ENCODE assay signal across 13 cellular contexts in genomic region chr2:172021074-172021931, GRCh38. TPM values are rescaled to one million over a fixed set of nuclear protein-coding genes. Genes with fewer than 3 reads are reported as not detected.
DNase-seq lines count a peak whose midpoint lies in the region; ATAC-seq, FAIRE-seq and TF ChIP-seq lines count a peak whose summit lies in the region.
"Had no signal": no experiment of that assay in that cellular context is flagged by ENCODE, and none has a peak within 500 bp of the region (broad histone marks: within the 10 kb centered on the region; RNA-seq: fewer than 3 reads in every experiment).

No MANE protein-coding gene starts in this region.

- H4K20me1 ChIP-seq in GM23338 (replicated peaks; ENCODE audit: insufficient read depth), result no peaks in the 10 kb centered on the region

- 35 to 40% methylated on average over 5 to 8 of the region's 8 CpGs for WGBS in transverse colon (ENCODE audit: low coverage in 1 of 2), 2 donors

- H3K4me2 ChIP-seq in GM23338, result peak overlapping the region; percentile 46; the same call in 1 of the 2 replicates

- no peaks in the 10 kb centered on the region for H3F3A ChIP-seq in GM23338 (replicated peaks; ENCODE audit: low read depth)

- peak overlapping the region; percentile 75 for H3K27ac Mint-ChIP-seq in GM23338
- no peak overlapping the region for H3K27ac Mint-ChIP-seq in activated naive CD8-positive, alpha-beta T cell treated with anti-CD3 and anti-CD28 coated beads, Interleukin-2, amount 50 U/mL, for 24 hours
- H3K27ac Mint-ChIP-seq: activated naive CD4-positive, alpha-beta T cell treated with anti-CD3 and anti-CD28 coated beads, Interleukin-2, amount 50 U/mL, for 72 hours; natural killer cell had no signal

- TF ChIP-seq EP300 in transverse colon (IDR thresholded peaks at IDR 0.05; ENCODE audit: low read depth), result no peak

- no peaks in the 10 kb centered on the region for H3K36me3 Mint-ChIP-seq in GM23338 (ENCODE audit: low read depth)
- peaks cover 5% of the 10 kb centered on the region for H3K36me3 Mint-ChIP-seq in activated naive CD8-positive, alpha-beta T cell treated with anti-CD3 and anti-CD28 coated beads, Interleukin-2, amount 50 U/mL, for 24 hours (ENCODE audit: low read depth)
- H3K36me3 Mint-ChIP-seq: activated naive CD4-positive, alpha-beta T cell treated with anti-CD3 and anti-CD28 coated beads, Interleukin-2, amount 50 U/mL, for 72 hours; natural killer cell had no signal

- no peaks in the 10 kb centered on the region for H3K9me2 ChIP-seq in GM23338 (ENCODE audit: insufficient read depth)

- no peak overlapping the region for H3K27ac ChIP-seq in GM23338 (ENCODE audit: low read depth)
- H3K27ac ChIP-seq in SJCRH30, result no peak overlapping the region; the same call in 1 of the 2 replicates
- H3K27ac ChIP-seq in iPS-20b (ENCODE audit: low read length), result no peak overlapping the region
- H3K27ac ChIP-seq in transverse colon, result no peak overlapping the region
- H3K27ac ChIP-seq: stomach had no signal

- H2AFZ ChIP-seq in GM23338, result no peak overlapping the region

- peak overlapping the region; percentile 62; the same call in 1 of the 2 replicates for H3K9ac ChIP-seq in iPS-20b (ENCODE audit: low read depth, low read length)

- peak; percentile 39 for DNase-seq in GM23338 (ENCODE audit: low spot score)
- DNase-seq in SJCRH30, result peak; percentile 48 to 64
- DNase-seq in activated naive CD8-positive, alpha-beta T cell treated with anti-CD3 and anti-CD28 coated beads, Interleukin-2, amount 50 U/mL, for 24 hours, result no peak
- DNase-seq in transverse colon, result no peak
- no peak for DNase-seq in AG08395 (ENCODE audit: low spot score)
- DNase-seq in T1000 (lab: John Stamatoyannopoulos, UW), result no peak
- DNase-seq: hippocampal formation; natural killer cell; stimulated activated CD4-positive, alpha-beta T cell treated with anti-CD3 and anti-CD28 coated beads, Interleukin-1b, Interleukin-23, amount 100 ng/mL, for 48 hours; stomach had no signal

- peak overlapping the region; percentile 14; the same call in 2 of the 3 replicates for H3K4me3 Mint-ChIP-seq in GM23338
- no peak overlapping the region for H3K4me3 Mint-ChIP-seq in activated naive CD8-positive, alpha-beta T cell treated with anti-CD3 and anti-CD28 coated beads, Interleukin-2, amount 50 U/mL, for 24 hours
- H3K4me3 Mint-ChIP-seq: natural killer cell had no signal

- no peaks in the 10 kb centered on the region for H3K9me3 Mint-ChIP-seq in GM23338
- no peaks in the 10 kb centered on the region for H3K9me3 Mint-ChIP-seq in activated naive CD8-positive, alpha-beta T cell treated with anti-CD3 and anti-CD28 coated beads, Interleukin-2, amount 50 U/mL, for 24 hours
- H3K9me3 Mint-ChIP-seq: activated naive CD4-positive, alpha-beta T cell treated with anti-CD3 and anti-CD28 coated beads, Interleukin-2, amount 50 U/mL, for 72 hours; natural killer cell had no signal

- intact Hi-C loops in transverse colon (cut with DNase I; ENCODE audit: low total_unique reads), result no loop called here

- H3K4me3 ChIP-seq in GM23338 (0 out of 2 replicates have a peak overlapping the region, but pooled peaks have one; percentile 5), SJCRH30 (peak overlapping the region; percentile 38), iPS-20b (ENCODE audit: low read length) (peak overlapping the region; percentile 8; the same call in 1 of the 2 replicates), transverse colon (no peak overlapping the region)
- H3K4me3 ChIP-seq: stomach had no signal

- H3K9me3 ChIP-seq in SJCRH30 (replicated peaks), result no peaks in the 10 kb centered on the region; the same call in 1 of the 2 replicates
- H3K9me3 ChIP-seq in iPS-20b (ENCODE audit: insufficient read depth, low read depth, low read length), result no peaks in the 10 kb centered on the region
- no peaks in the 10 kb centered on the region for H3K9me3 ChIP-seq in transverse colon
- H3K9me3 ChIP-seq: stomach had no signal

- peaks cover 14% of the 10 kb centered on the region; the same call in 1 of the 2 replicates for H3K4me1 ChIP-seq in GM23338 (ENCODE audit: insufficient read depth)
- H3K4me1 ChIP-seq in SJCRH30, result peaks cover 15% of the 10 kb centered on the region
- H3K4me1 ChIP-seq in iPS-20b (ENCODE audit: insufficient read depth, low read length), result peaks cover 10% of the 10 kb centered on the region; the same call in 1 of the 2 replicates
- H3K4me1 ChIP-seq in transverse colon, result peaks cover 0 to 13% (median 5%) of the 10 kb centered on the region in 4 donors

- H3K36me3 ChIP-seq in GM23338 (ENCODE audit: insufficient read depth) (no peaks in the 10 kb centered on the region), SJCRH30 (no peaks in the 10 kb centered on the region), iPS-20b (ENCODE audit: insufficient read depth, low read depth, low read length) (no peaks in the 10 kb centered on the region), transverse colon (no peaks in the 10 kb centered on the region)
- H3K36me3 ChIP-seq: stomach had no signal

- H3K27me3 Mint-ChIP-seq in GM23338 (ENCODE audit: insufficient read depth, low read depth, poor library complexity), result peaks cover 3% of the 10 kb centered on the region
- H3K27me3 Mint-ChIP-seq in activated naive CD8-positive, alpha-beta T cell treated with anti-CD3 and anti-CD28 coated beads, Interleukin-2, amount 50 U/mL, for 24 hours, result no peaks in the 10 kb centered on the region

- peaks cover 14% of the 10 kb centered on the region for H3K4me1 Mint-ChIP-seq in GM23338
- no peaks in the 10 kb centered on the region for H3K4me1 Mint-ChIP-seq in activated naive CD8-positive, alpha-beta T cell treated with anti-CD3 and anti-CD28 coated beads, Interleukin-2, amount 50 U/mL, for 24 hours

- peak; percentile 92 for FAIRE-seq in A204.1 (lab: Jason Lieb, UNC)

- ATAC-seq in GM23338, result peak; percentile 98
- no peak for ATAC-seq in activated naive CD8-positive, alpha-beta T cell treated with anti-CD3 and anti-CD28 coated beads, Interleukin-2, amount 50 U/mL, for 24 hours
- ATAC-seq: activated naive CD4-positive, alpha-beta T cell treated with anti-CD3 and anti-CD28 coated beads, Interleukin-2, amount 50 U/mL, for 72 hours; natural killer cell had no signal

- no peak for TF ChIP-seq POLR2A in transverse colon (IDR thresholded peaks at IDR 0.05)

- no peaks in the 10 kb centered on the region for H3K27me3 ChIP-seq in GM23338 (ENCODE audit: insufficient read depth)
- H3K27me3 ChIP-seq in SJCRH30, result no peaks in the 10 kb centered on the region
- H3K27me3 ChIP-seq in iPS-20b (ENCODE audit: insufficient read depth, low read length), result no peaks in the 10 kb centered on the region
- H3K27me3 ChIP-seq in transverse colon, result no peaks in the 10 kb centered on the region
- H3K27me3 ChIP-seq: stomach had no signal

- in situ Hi-C loops in transverse colon (cut with MboI; ENCODE audit: low pct_ligation_motif_present in 1 of 4, low pct_unique_long_range_greater_than_20kb in 1 of 4, low sequenced_read_pairs in 3 of 4), result no loop called here

- TF ChIP-seq CTCF in GM23338 (conservative IDR thresholded peaks at IDR 0.05; ENCODE audit: low read depth in 2 of 2), result no peak
- TF ChIP-seq CTCF in transverse colon (IDR thresholded peaks at IDR 0.05), result no peak

- no peaks in the 10 kb centered on the region for H3K79me2 ChIP-seq in GM23338 (replicated peaks; ENCODE audit: insufficient read depth)

TF ChIP-seq in GM23338, 12 proteins besides CTCF, POLR2A, EP300 and RAD21 (continues in another document):
- TF ChIP-seq ETS1 (IDR thresholded peaks at IDR 0.05) (no peak), ZNF114 (CRISPR knock-in tag; IDR thresholded peaks at IDR 0.05) (no peak), JUNB (IDR thresholded peaks at IDR 0.05; ENCODE audit: unreplicated experiment) (no peak), POLR2AphosphoS5 (IDR thresholded peaks at IDR 0.05; ENCODE audit: low read depth) (no peak)

RNA-seq across cellular contexts. Expression of gene METAP1D, which starts 21.6 kb away (rescaled TPM):
- 15.5 and 19.4 TPM in 2 replicates for total RNA-seq in GM23338 (2014; rRNA removed; shearing (Covaris generic))
- 11.9 and 12.8 TPM in 2 replicates for polyA plus RNA-seq in GM23338 (2016; fragmentation: Nextera tagmentation; extraction: Ambion mirVana)
- 6.0 and 6.9 TPM in 2 replicates for total RNA-seq in SJCRH30 (2014; rRNA removed; shearing (Covaris generic))
- 1 to 10 TPM in 3 of 4 donors, under 1 TPM in 1; 0.75 to 6.4 (median 3.6) TPM for total RNA-seq in transverse colon

Comparison
In these comparisons a context has a peak if more than half of its experiments do, and no peak if none do; other contexts are left out.
1. DNase-seq: peak in GM23338 (single experiment) and SJCRH30 (2 of 2); none in activated naive CD8-positive, alpha-beta T cell treated with anti-CD3 and anti-CD28 coated beads, Interleukin-2, amount 50 U/mL, for 24 hours (single experiment), transverse colon (single experiment), AG08395 (single experiment) and T1000 (single experiment).
2. H3K4me3 ChIP-seq: peak in GM23338 (single experiment), SJCRH30 (single experiment) and iPS-20b (single experiment); none in transverse colon (0 of 4).